ENCODE assay signal across 14 cellular contexts in genomic region chr10:78600121-78600665, GRCh38.
DNase-seq lines count a peak whose midpoint lies in the region; TF ChIP-seq lines count a peak whose summit lies in the region.
"Had no signal": no experiment of that assay in that cellular context is flagged by ENCODE, and none has a peak within 500 bp of the region (broad histone marks: within the 10 kb centered on the region; RNA-seq: fewer than 3 reads in every experiment).

No MANE protein-coding gene starts in this region.

- no peak overlapping the region for H3K9ac ChIP-seq in H9 (ENCODE audit: extremely low read depth, insufficient read length, low read length)
- H3K9ac ChIP-seq: BLaER1 treated with 17β-estradiol and CSF1 and Interleukin-3, amounts not matched to agents 10 nM and 100 nM; GM23248 had no signal

- TF ChIP-seq CTCF in H9 (conservative IDR thresholded peaks at IDR 0.05) (no peak), coronary artery (IDR thresholded peaks at IDR 0.05) (no peak)

- no peaks in the 10 kb centered on the region for H3K4me1 ChIP-seq in H9 (ENCODE audit: insufficient read depth, low read length)

- no peak overlapping the region for H2BK20ac ChIP-seq in H9 (ENCODE audit: low read depth, low read length, poor library complexity, severe bottlenecking)

- peak; percentile 3 for DNase-seq in H9
- peak; percentile 53 for DNase-seq in coronary artery (ENCODE audit: low spot score)
- DNase-seq in left kidney (ENCODE audit: low read depth, low spot score), result peak; percentile 37
- peak; percentile 37 for DNase-seq in ureter (ENCODE audit: low spot score)
- no peak for DNase-seq in dermis blood vessel endothelial cell
- DNase-seq in NCI-H146 treated with DMSO at 0.1 percent for 48 hours (lab: John Stamatoyannopoulos, UW; ENCODE audit: unreplicated experiment), result no peak
- no peak for DNase-seq in DMS53 treated with DMSO at 0.1 percent for 48 hours (lab: John Stamatoyannopoulos, UW; ENCODE audit: unreplicated experiment)
- DNase-seq: 8988T; Calu3; CD4-positive, alpha-beta T cell; DMS79 treated with DMSO at 0.1 percent for 48 hours; EL had no signal

- no peak overlapping the region for H3K14ac ChIP-seq in H9 (ENCODE audit: insufficient read depth, low read length)

- H3K27ac ChIP-seq in H9 (ENCODE audit: insufficient read length, low read depth, low read length), result no peak overlapping the region
- H3K27ac ChIP-seq in coronary artery, result no peak overlapping the region
- H3K27ac ChIP-seq: BLaER1 treated with 17β-estradiol and CSF1 and Interleukin-3, amounts not matched to agents 10 nM and 100 nM; GM23248 had no signal

- no peaks in the 10 kb centered on the region for H3K27me3 ChIP-seq in H9 (ENCODE audit: insufficient read depth, low read length)
- H3K27me3 ChIP-seq: BLaER1 treated with 17β-estradiol and CSF1 and Interleukin-3, amounts not matched to agents 10 nM and 100 nM had no signal

- H3K4me3 Mint-ChIP-seq in H9, result no peak overlapping the region
- H3K4me3 Mint-ChIP-seq: CD4-positive, alpha-beta T cell had no signal

- H3K27ac Mint-ChIP-seq in H9, result no peak overlapping the region
- H3K27ac Mint-ChIP-seq: CD4-positive, alpha-beta T cell had no signal

- H3K36me3 Mint-ChIP-seq in H9 (ENCODE audit: insufficient read depth in 1 of 3, low read depth in 3 of 3), result no peaks in the 10 kb centered on the region

- H2BK15ac ChIP-seq in H9 (ENCODE audit: low read depth, low read length), result no peak overlapping the region

- H3T11ph ChIP-seq in H9 (ENCODE audit: low read length), result no peak overlapping the region

- no peak overlapping the region for H4K91ac ChIP-seq in H9 (ENCODE audit: insufficient read length, low read depth, low read length)

- H3K79me2 ChIP-seq in H9 (ENCODE audit: insufficient read depth, low read length), result no peaks in the 10 kb centered on the region

- H2AFZ ChIP-seq in H9 (ENCODE audit: low read length), result no peak overlapping the region
- H2AFZ ChIP-seq: GM23248 had no signal

- no peak overlapping the region for H2BK5ac ChIP-seq in H9 (ENCODE audit: insufficient read length, low read length)

- peaks cover 12% of the 10 kb centered on the region for H3K27me3 Mint-ChIP-seq in H9 (ENCODE audit: low read depth)

- no peak overlapping the region for H3K56ac ChIP-seq in H9 (ENCODE audit: insufficient read length, low read depth, low read length)

- 0 out of 4 replicates have a peak, but pooled peaks cover 0 to 2% of the 10 kb centered on the region in 2 experiments for H3K4me1 Mint-ChIP-seq in H9

- no CpG with 5 or more reads among the region's 5 CpGs for WGBS in H9 (ENCODE audit: extremely low coverage, insufficient read length, low lambda C conversion rate)

- no peak overlapping the region for H2AK5ac ChIP-seq in H9 (ENCODE audit: insufficient read length, low read length)

- H3K4me3 ChIP-seq in coronary artery, result no peak overlapping the region
- H3K4me3 ChIP-seq: BLaER1 treated with 17β-estradiol and CSF1 and Interleukin-3, amounts not matched to agents 10 nM and 100 nM; GM23248 had no signal

- H4K5ac ChIP-seq in H9 (ENCODE audit: insufficient read length, low read depth, low read length), result no peak overlapping the region

- H3K9me3 Mint-ChIP-seq in H9, result no peaks in the 10 kb centered on the region
- H3K9me3 Mint-ChIP-seq: CD4-positive, alpha-beta T cell had no signal

- H4K8ac ChIP-seq in H9 (replicated peaks; ENCODE audit: insufficient read length, low read depth, low read length), result no peak overlapping the region

- H4K20me1 ChIP-seq in H9 (ENCODE audit: control insufficient read depth, insufficient read depth, insufficient read length), result no peaks in the 10 kb centered on the region
- H4K20me1 ChIP-seq: BLaER1 treated with 17β-estradiol and CSF1 and Interleukin-3, amounts not matched to agents 10 nM and 100 nM had no signal

- H3K9me3 ChIP-seq in H9 (ENCODE audit: control insufficient read depth, low read depth, low read length), result no peaks in the 10 kb centered on the region
- H3K9me3 ChIP-seq: BLaER1 treated with 17β-estradiol and CSF1 and Interleukin-3, amounts not matched to agents 10 nM and 100 nM had no signal

- H3K23me2 ChIP-seq in H9 (ENCODE audit: insufficient read length, low read depth, low read length, poor library complexity, severe bottlenecking), result no peaks in the 10 kb centered on the region

- H3K23ac ChIP-seq in H9 (ENCODE audit: insufficient read length, low read depth, low read length), result no peak overlapping the region

- H3K4me2 ChIP-seq in H9 (ENCODE audit: insufficient read depth, insufficient read length, low read length), result no peak overlapping the region
- H3K4me2 ChIP-seq: BLaER1 treated with 17β-estradiol and CSF1 and Interleukin-3, amounts not matched to agents 10 nM and 100 nM had no signal

- no peak overlapping the region for H3K4ac ChIP-seq in H9 (ENCODE audit: low read depth, low read length)

- no peaks in the 10 kb centered on the region for H3K79me1 ChIP-seq in H9 (ENCODE audit: insufficient read depth, low read depth, low read length, poor library complexity, severe bottlenecking)

- H3K18ac ChIP-seq in H9 (ENCODE audit: insufficient read length, low read depth, low read length), result no peak overlapping the region

- H2BK12ac ChIP-seq in H9 (ENCODE audit: insufficient read length, low read depth, low read length), result no peak overlapping the region

- no peak overlapping the region for H2BK120ac ChIP-seq in H9 (ENCODE audit: low read depth, low read length, poor library complexity, severe bottlenecking)

Comparison
In these comparisons a context has a peak if more than half of its experiments do, and no peak if none do; other contexts are left out.
1. DNase-seq: peak in H9 (single experiment), coronary artery (single experiment), left kidney (single experiment) and ureter (single experiment); none in dermis blood vessel endothelial cell (single experiment), NCI-H146 treated with DMSO at 0.1 percent for 48 hours (single experiment) and DMS53 treated with DMSO at 0.1 percent for 48 hours (single experiment).